Comparison of ENCODE assay signal across 8 cellular contexts in genomic region chr18:79380816-79381806, GRCh38. TPM values are rescaled to one million over a fixed set of nuclear protein-coding genes. Genes with fewer than 3 reads are reported as not detected.
DNase-seq lines count a peak whose midpoint lies in the region; ATAC-seq and TF ChIP-seq lines count a peak whose summit lies in the region.

No MANE protein-coding gene starts in this region.

- DNase-seq in GM12864 (ENCODE audit: low read depth) = no peak
- DNase-seq in activated CD4-positive, CD25-positive, alpha-beta regulatory T cell treated with anti-CD3 and anti-CD28 coated beads, Interleukin-2, amount 50 U/mL, for 72 hours = peak; percentile 76
- DNase-seq in choroid plexus epithelial cell (ENCODE audit: low read depth) = peak; percentile 56
- peak; percentile 75 for DNase-seq in lung (ENCODE audit: low spot score)
- peak; percentile 67 to 69 for DNase-seq in stimulated activated naive CD8-positive, alpha-beta T cell treated with anti-CD3 and anti-CD28 coated beads, Interleukin-15, amount 100 ng/mL, for 72 hours
- no peak for DNase-seq in activated T-helper 2 cell treated with anti-CD3 and anti-CD28 coated beads, Interferon-gamma antibody, Interleukin-2, Interleukin-4, amounts not matched to agents 10 μg/mL and 5 μg/mL and 100 μg/mL, durations not matched to agents 14 hours and 24 hours and 36 hours (ENCODE audit: low spot score)

- no peak overlapping the region for H2AFZ ChIP-seq in KMS-11 (ENCODE audit: low read depth)

- H3K4me1 ChIP-seq in KMS-11 (ENCODE audit: low read depth, poor library complexity, severe bottlenecking) (no peaks in the 10 kb centered on the region), lung (ENCODE audit: control insufficient read depth in 2 of 2, insufficient read depth in 2 of 2, low read length in 2 of 2) (peaks cover 0 to 1% of the 10 kb centered on the region in 2 donors)

- H3K79me2 ChIP-seq in KMS-11 (ENCODE audit: insufficient read depth, low read depth) = no peaks in the 10 kb centered on the region

- no peak overlapping the region for H3K4me2 ChIP-seq in KMS-11

- no peaks in the 10 kb centered on the region for H4K20me1 ChIP-seq in KMS-11 (ENCODE audit: insufficient read depth)

- no peaks in the 10 kb centered on the region for H3K9me3 Mint-ChIP-seq in stimulated activated naive CD8-positive, alpha-beta T cell treated with anti-CD3 and anti-CD28 coated beads, Interleukin-15, amount 100 ng/mL, for 72 hours
- H3K9me3 Mint-ChIP-seq in activated T-helper 2 cell treated with anti-CD3 and anti-CD28 coated beads, Interferon-gamma antibody, Interleukin-2, Interleukin-4, amounts not matched to agents 10 μg/mL and 5 μg/mL and 100 μg/mL, durations not matched to agents 14 hours and 24 hours and 36 hours = no peaks in the 10 kb centered on the region

- H3K27me3 Mint-ChIP-seq in stimulated activated naive CD8-positive, alpha-beta T cell treated with anti-CD3 and anti-CD28 coated beads, Interleukin-15, amount 100 ng/mL, for 72 hours = no peaks in the 10 kb centered on the region
- no peaks in the 10 kb centered on the region for H3K27me3 Mint-ChIP-seq in activated T-helper 2 cell treated with anti-CD3 and anti-CD28 coated beads, Interferon-gamma antibody, Interleukin-2, Interleukin-4, amounts not matched to agents 10 μg/mL and 5 μg/mL and 100 μg/mL, durations not matched to agents 14 hours and 24 hours and 36 hours (ENCODE audit: low read depth)

- peaks cover 18% of the 10 kb centered on the region for H3K4me1 Mint-ChIP-seq in stimulated activated naive CD8-positive, alpha-beta T cell treated with anti-CD3 and anti-CD28 coated beads, Interleukin-15, amount 100 ng/mL, for 72 hours
- H3K4me1 Mint-ChIP-seq in activated T-helper 2 cell treated with anti-CD3 and anti-CD28 coated beads, Interferon-gamma antibody, Interleukin-2, Interleukin-4, amounts not matched to agents 10 μg/mL and 5 μg/mL and 100 μg/mL, durations not matched to agents 14 hours and 24 hours and 36 hours (ENCODE audit: low read depth) = peaks cover 11% of the 10 kb centered on the region

- no peak overlapping the region for H3K27ac ChIP-seq in 22Rv1
- H3K27ac ChIP-seq in KMS-11 = no peak overlapping the region
- no peak overlapping the region for H3K27ac ChIP-seq in lung (ENCODE audit: low read depth in 1 of 2, low read length in 1 of 2)

- no peak overlapping the region for H3K9ac ChIP-seq in KMS-11

- H3K9me3 ChIP-seq in lung (ENCODE audit: control insufficient read depth in 2 of 2, insufficient read depth in 1 of 2, low read length in 1 of 2) = no peaks in the 10 kb centered on the region

- H3K4me3 ChIP-seq in GM12864 (ENCODE audit: low read depth, low read length) (no peak overlapping the region), KMS-11 (IDR thresholded peaks at IDR 0.05; ENCODE audit: insufficient read depth, low read depth, low read length) (no peak overlapping the region), choroid plexus epithelial cell (ENCODE audit: low read depth, low read length) (no peak overlapping the region), lung (no peak overlapping the region)

- intact Hi-C loops in activated T-helper 2 cell treated with anti-CD3 and anti-CD28 coated beads, Interferon-gamma antibody, Interleukin-2, Interleukin-4, amounts not matched to agents 10 μg/mL and 5 μg/mL and 100 μg/mL, durations not matched to agents 14 hours and 24 hours and 36 hours (cut with micrococcal nuclease) = no loop called here

- peaks cover 9% of the 10 kb centered on the region for H3K36me3 Mint-ChIP-seq in activated T-helper 2 cell treated with anti-CD3 and anti-CD28 coated beads, Interferon-gamma antibody, Interleukin-2, Interleukin-4, amounts not matched to agents 10 μg/mL and 5 μg/mL and 100 μg/mL, durations not matched to agents 14 hours and 24 hours and 36 hours (ENCODE audit: low read depth)

- peak; percentile 83 for TF ChIP-seq CTCF in 22Rv1 (IDR thresholded peaks at IDR 0.05)
- TF ChIP-seq CTCF in GM12864 (IDR thresholded peaks at IDR 0.05; ENCODE audit: low read depth, low read length, missing control alignments) = peak; percentile 94
- TF ChIP-seq CTCF in KMS-11 (conservative IDR thresholded peaks at IDR 0.05; ENCODE audit: low read depth, low read length) = peak; percentile 96
- TF ChIP-seq CTCF in choroid plexus epithelial cell (conservative IDR thresholded peaks at IDR 0.05; ENCODE audit: low read depth, low read length) = peak; percentile 86
- peak; percentile 82 for TF ChIP-seq CTCF in lung (IDR thresholded peaks at IDR 0.05; ENCODE audit: control extremely low read depth, extremely low read depth)

- WGBS in lung, 2 donors = 62 to 68% methylated on average over 30 of the region's 30 CpGs

- H3K27ac Mint-ChIP-seq in stimulated activated naive CD8-positive, alpha-beta T cell treated with anti-CD3 and anti-CD28 coated beads, Interleukin-15, amount 100 ng/mL, for 72 hours = no peak overlapping the region
- H3K27ac Mint-ChIP-seq in activated T-helper 2 cell treated with anti-CD3 and anti-CD28 coated beads, Interferon-gamma antibody, Interleukin-2, Interleukin-4, amounts not matched to agents 10 μg/mL and 5 μg/mL and 100 μg/mL, durations not matched to agents 14 hours and 24 hours and 36 hours = no peak overlapping the region

- H3K4me3 Mint-ChIP-seq in stimulated activated naive CD8-positive, alpha-beta T cell treated with anti-CD3 and anti-CD28 coated beads, Interleukin-15, amount 100 ng/mL, for 72 hours = no peak overlapping the region
- H3K4me3 Mint-ChIP-seq in activated T-helper 2 cell treated with anti-CD3 and anti-CD28 coated beads, Interferon-gamma antibody, Interleukin-2, Interleukin-4, amounts not matched to agents 10 μg/mL and 5 μg/mL and 100 μg/mL, durations not matched to agents 14 hours and 24 hours and 36 hours (ENCODE audit: low read depth) = no peak overlapping the region

- peak; percentile 36 for ATAC-seq in lung (ENCODE audit: insufficient read depth, low FRiP score)
- peak; percentile 47 for ATAC-seq in stimulated activated naive CD8-positive, alpha-beta T cell treated with anti-CD3 and anti-CD28 coated beads, Interleukin-15, amount 100 ng/mL, for 72 hours

- no peaks in the 10 kb centered on the region for H3K27me3 ChIP-seq in KMS-11 (ENCODE audit: insufficient read depth, low read depth)
- no peaks in the 10 kb centered on the region for H3K27me3 ChIP-seq in lung (ENCODE audit: control insufficient read depth, insufficient read depth)

- H3K36me3 ChIP-seq in KMS-11 (ENCODE audit: insufficient read depth) (no peaks in the 10 kb centered on the region), lung (ENCODE audit: control insufficient read depth in 2 of 2, insufficient read depth in 2 of 2, low read length in 2 of 2) (peaks cover 0 to 7% of the 10 kb centered on the region in 2 donors)

RNA-seq across cellular contexts. Expression of gene NFATC1, which starts 14.6 kb away (rescaled TPM):
- total RNA-seq in lung = 10 to 100 TPM; 14.2 to 25.5 TPM
- 10 to 100 TPM in 1 of 2 donors, 1 to 10 TPM in 1; 8.6 to 11.6 TPM for polyA plus RNA-seq in lung
- total RNA-seq in activated T-helper 2 cell treated with anti-CD3 and anti-CD28 coated beads, Interferon-gamma antibody, Interleukin-2, Interleukin-4, amounts not matched to agents 10 μg/mL and 5 μg/mL and 100 μg/mL, durations not matched to agents 14 hours and 24 hours and 36 hours = 95.0 and 99.9 TPM in 2 replicates

Comparison
In these comparisons a context has a peak if more than half of its experiments do, and no peak if none do; other contexts are left out.
1. DNase-seq: peak in activated CD4-positive, CD25-positive, alpha-beta regulatory T cell treated with anti-CD3 and anti-CD28 coated beads, Interleukin-2, amount 50 U/mL, for 72 hours (single experiment), choroid plexus epithelial cell (single experiment), lung (single experiment) and stimulated activated naive CD8-positive, alpha-beta T cell treated with anti-CD3 and anti-CD28 coated beads, Interleukin-15, amount 100 ng/mL, for 72 hours (2 of 2); none in GM12864 (single experiment) and activated T-helper 2 cell treated with anti-CD3 and anti-CD28 coated beads, Interferon-gamma antibody, Interleukin-2, Interleukin-4, amounts not matched to agents 10 μg/mL and 5 μg/mL and 100 μg/mL, durations not matched to agents 14 hours and 24 hours and 36 hours (single experiment).
2. Peak in every context shown above with its lines, with median percentiles within 50 percentile points of each other: CTCF ChIP-seq.